ENCODE assay signal across 8 cellular contexts in genomic region chr2:17753803-17754663, GRCh38. TPM values are rescaled to one million over a fixed set of nuclear protein-coding genes. Genes with fewer than 3 reads are reported as not detected.
DNase-seq lines count a peak whose midpoint lies in the region; ATAC-seq, FAIRE-seq and TF ChIP-seq lines count a peak whose summit lies in the region.

Gene GEN1 (plus strand): TSS chr2:17754138. CDS start chr2:17759944, 5,806 bp downstream.
Gene SMC6 (minus strand): TSS chr2:17753810. CDS start chr2:17745946, 7,864 bp downstream.

- ATAC-seq in HG02973 (IDR thresholded peaks at IDR 0.05; ENCODE audit: unreplicated experiment) = peak; percentile 60
- ATAC-seq in psoas muscle = peak; percentile 97 to 99 (median 98)

- 0 to 1% (median 1%) methylated on average over 63 to 76 of the region's 76 CpGs for WGBS in psoas muscle, 3 donors

- no peaks in the 10 kb centered on the region for H3K27me3 ChIP-seq in right atrium auricular region
- H3K27me3 ChIP-seq in psoas muscle (ENCODE audit: insufficient read depth in 3 of 3, low read length in 2 of 3) = no peaks in the 10 kb centered on the region

- peak within 1 kb of the TSS; percentile 87 for H3K4me3 Mint-ChIP-seq in T-helper 2 cell treated with Interferon-gamma antibody and Interleukin-4, amounts not matched to agents 5 μg/mL and 100 μg/mL, for 36 hours

- peak within 1 kb of the TSS; percentile 94 to 99 for H3K4me3 ChIP-seq in right atrium auricular region
- H3K4me3 ChIP-seq in psoas muscle = peak within 1 kb of the TSS; percentile 92

- H3K4me1 Mint-ChIP-seq in T-helper 2 cell treated with Interferon-gamma antibody and Interleukin-4, amounts not matched to agents 5 μg/mL and 100 μg/mL, for 36 hours (ENCODE audit: low read depth) = peaks cover 41% of the 10 kb centered on the region

- no peaks in the 10 kb centered on the region for H3K27me3 Mint-ChIP-seq in T-helper 2 cell treated with Interferon-gamma antibody and Interleukin-4, amounts not matched to agents 5 μg/mL and 100 μg/mL, for 36 hours (ENCODE audit: low read depth)

- H3K9me3 Mint-ChIP-seq in T-helper 2 cell treated with Interferon-gamma antibody and Interleukin-4, amounts not matched to agents 5 μg/mL and 100 μg/mL, for 36 hours = no peaks in the 10 kb centered on the region

- H3K27ac ChIP-seq in right atrium auricular region (peak within 1 kb of the TSS; percentile 96 to 97), psoas muscle (peak within 1 kb of the TSS; percentile 97)

- DNase-seq in GM18507 (ENCODE audit: extremely low spot score, insufficient read length, low read depth) (peak; percentile 88), NCI-H1930 (lab: John Stamatoyannopoulos, UW) (peak; percentile 87 to 88), anterior cingulate cortex (lab: John Stamatoyannopoulos, UW) (peak; percentile 30 to 99 (median 91)), right atrium auricular region (ENCODE audit: low spot score) (peak; percentile 86), psoas muscle (peak; percentile 90 to 95), urothelium cell line (ENCODE audit: low spot score) (peak; percentile 95)
- peak; percentile 90 for DNase-seq in T-helper 2 cell treated with Interferon-gamma antibody and Interleukin-4, amounts not matched to agents 5 μg/mL and 100 μg/mL, for 36 hours (ENCODE audit: low spot score)

- H3K36me3 ChIP-seq in right atrium auricular region (no peaks in the 10 kb centered on the region), psoas muscle (ENCODE audit: insufficient read depth in 1 of 2, low read depth in 1 of 2) (no peaks in the 10 kb centered on the region)

- peaks cover 8% of the 10 kb centered on the region for H3K36me3 Mint-ChIP-seq in T-helper 2 cell treated with Interferon-gamma antibody and Interleukin-4, amounts not matched to agents 5 μg/mL and 100 μg/mL, for 36 hours (ENCODE audit: low read depth)

- H3K27ac Mint-ChIP-seq in T-helper 2 cell treated with Interferon-gamma antibody and Interleukin-4, amounts not matched to agents 5 μg/mL and 100 μg/mL, for 36 hours = peak within 1 kb of the TSS; percentile 95

- peak; percentile 92 for FAIRE-seq in GM18507 (lab: Jason Lieb, UNC)
- FAIRE-seq in urothelium cell line (lab: Jason Lieb, UNC) = no peak

- H3K9me3 ChIP-seq in right atrium auricular region (no peaks in the 10 kb centered on the region), psoas muscle (no peaks in the 10 kb centered on the region)

- intact Hi-C loops in psoas muscle (cut with DNase I) = loop anchor here (2.0 kb wide), 1 partner anchor 77 kb away; no protein-coding TSS in a partner anchor

- TF ChIP-seq CTCF in right atrium auricular region (IDR thresholded peaks at IDR 0.05) (no peak), psoas muscle (IDR thresholded peaks at IDR 0.05) (no peak)

- H3K4me1 ChIP-seq in right atrium auricular region (peaks cover 0 to 33% of the 10 kb centered on the region in 2 donors), psoas muscle (peaks cover 20% of the 10 kb centered on the region)

RNA-seq across cellular contexts. Expression of gene GEN1, which starts in this region (rescaled TPM):
- total RNA-seq in right atrium auricular region (1 to 10 TPM; 1.2 to 2.3 TPM), psoas muscle (1 to 10 TPM; 1.3 to 3.0 (median 2.3) TPM)
- polyA plus RNA-seq in psoas muscle = under 1 TPM; 0.51 to 0.95 (median 0.75) TPM

RNA-seq across cellular contexts. Expression of gene SMC6, which starts in this region (rescaled TPM):
- 10 to 100 TPM in 1 of 2 donors, 1 to 10 TPM in 1; 6.1 to 12.2 TPM for total RNA-seq in right atrium auricular region
- total RNA-seq in psoas muscle = 10 to 100 TPM in 1 of 4 donors, 1 to 10 TPM in 3; 6.5 to 10.2 (median 9.4) TPM
- polyA plus RNA-seq in psoas muscle = 10 to 100 TPM in 1 of 3 donors, 1 to 10 TPM in 2; 4.8 to 10.5 (median 5.7) TPM

Comparison
In these comparisons a context has a peak if more than half of its experiments do, and no peak if none do; other contexts are left out.
1. Peak in every context shown above with its lines: DNase-seq, ATAC-seq, H3K4me3 ChIP-seq and H3K27ac ChIP-seq.